ENCODE assay signal across 8 cellular contexts in the genomic region with DNA sequence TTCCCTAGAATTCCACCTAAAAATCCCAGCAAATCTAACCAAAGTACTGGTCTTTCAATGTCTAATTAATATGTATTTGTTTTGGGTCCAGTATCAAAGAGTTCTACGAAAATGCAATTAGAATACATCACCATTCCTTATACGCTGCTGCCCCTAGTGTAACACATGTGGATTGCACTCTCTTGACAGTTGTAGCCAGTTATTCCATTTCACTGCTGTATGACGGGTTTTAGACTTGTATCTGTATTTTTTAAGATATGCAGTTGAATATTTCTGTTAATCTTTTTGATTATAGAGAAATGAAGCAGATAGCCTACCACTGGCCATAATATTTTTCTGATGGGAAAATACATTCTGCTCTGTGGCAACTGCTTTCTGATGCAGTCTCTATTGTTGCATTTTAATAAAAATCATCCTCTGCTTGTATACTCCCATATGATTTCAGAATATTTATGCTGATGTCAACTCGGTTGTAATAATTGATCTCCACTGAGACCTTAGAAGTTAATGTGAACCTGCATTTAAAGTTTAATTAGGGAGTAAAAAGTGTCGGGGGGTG. TPM values are rescaled to one million over a fixed set of nuclear protein-coding genes. Genes with fewer than 3 reads are reported as not detected.
DNase-seq lines count a peak whose midpoint lies in the region; ATAC-seq and TF ChIP-seq lines count a peak whose summit lies in the region.

No MANE protein-coding gene starts in this region.

- H3K9ac ChIP-seq in subcutaneous abdominal adipose tissue (ENCODE audit: low read length in 5 of 5), result no peak overlapping the region

- peak; percentile 26 for DNase-seq in ACHN
- DNase-seq in ELR (ENCODE audit: low read depth), result peak; percentile 34
- DNase-seq in SK-MEL-5 (ENCODE audit: low read depth, low spot score), result peak; percentile 52
- DNase-seq in cardiac fibroblast (ENCODE audit: low read depth in 2 of 2), result peak; percentile 49
- DNase-seq in left colon, result peak in 1 of 2 donors; percentile 13

- H3K27me3 ChIP-seq in subcutaneous abdominal adipose tissue (ENCODE audit: control insufficient read depth in 5 of 5, insufficient read depth in 4 of 5, low read length in 5 of 5), result peaks cover 0 to 5% (median 0%) of the 10 kb centered on the region in 5 donors

- intact Hi-C loops in left colon (cut with DNase I, micrococcal nuclease), result loop anchor here in 1 of 2 donors (10.0 kb wide), 1 partner anchor 163 kb away; no protein-coding TSS in a partner anchor

- TF ChIP-seq CTCF in cardiac fibroblast (IDR thresholded peaks at IDR 0.05; ENCODE audit: low read depth, low read length), result peak; percentile 65

- ATAC-seq in HG03571 (IDR thresholded peaks at IDR 0.05; ENCODE audit: unreplicated experiment) (peak; percentile 64), left colon (peak; percentile 75), HG03135 (IDR thresholded peaks at IDR 0.05; ENCODE audit: unreplicated experiment) (no peak)

- in situ Hi-C loops in ACHN (cut with HindIII; ENCODE audit: low pct_ligation_motif_present, low pct_unique_long_range_greater_than_20kb, low sequenced_read_pairs), result no loop called here
- in situ Hi-C loops in SK-MEL-5 (cut with HindIII; ENCODE audit: low pct_unique_long_range_greater_than_20kb, low sequenced_read_pairs), result no loop called here

- no peak overlapping the region for H3K27ac ChIP-seq in subcutaneous abdominal adipose tissue (ENCODE audit: low read depth, low read length)

- H3K36me3 ChIP-seq in subcutaneous abdominal adipose tissue (ENCODE audit: control insufficient read depth in 5 of 5, insufficient read depth in 5 of 5, low read length in 5 of 5), result no peaks in the 10 kb centered on the region

- H3K9me3 ChIP-seq in subcutaneous abdominal adipose tissue (ENCODE audit: control insufficient read depth in 5 of 5, low read length in 5 of 5), result no peaks in the 10 kb centered on the region

- H3K4me1 ChIP-seq in subcutaneous abdominal adipose tissue (ENCODE audit: control insufficient read depth in 5 of 5, insufficient read depth in 5 of 5, low read length in 5 of 5), result peaks cover 0 to 7% (median 0%) of the 10 kb centered on the region in 5 donors

- H3K4me3 ChIP-seq in cardiac fibroblast (replicated peaks in 1 of 2; ENCODE audit: low read depth in 2 of 2, low read length in 2 of 2) (no peak overlapping the region), subcutaneous abdominal adipose tissue (ENCODE audit: low read depth in 1 of 5, low read length in 5 of 5) (peak overlapping the region in 3 of 5 donors; percentile 27 to 36 (median 29))

RNA-seq across cellular contexts. Expression of gene PAGE2B, which starts 17.1 kb away (rescaled TPM):
- not detected in 2 replicates for total RNA-seq in SK-MEL-5 (2014; rRNA removed; shearing (Covaris generic))
- 0.42 TPM in 1 of 2 replicates, not detected in the other for polyA plus RNA-seq in SK-MEL-5 (2015; cell fraction: cytosol; rRNA removed)
- polyA plus RNA-seq in SK-MEL-5 (2015; cell fraction: nucleus; rRNA removed), result not detected in 2 replicates
- total RNA-seq in left colon, result not detected

RNA-seq across cellular contexts. Expression of gene ALAS2, which starts 27.0 kb away (rescaled TPM):
- total RNA-seq in SK-MEL-5 (2014; rRNA removed; shearing (Covaris generic)), result not detected in 2 replicates
- not detected in 2 replicates for polyA plus RNA-seq in SK-MEL-5 (2015; cell fraction: cytosol; rRNA removed)
- not detected in 2 replicates for polyA plus RNA-seq in SK-MEL-5 (2015; cell fraction: nucleus; rRNA removed)
- total RNA-seq in left colon, result not detected

RNA-seq across cellular contexts. Expression of gene PAGE2, which starts 31.0 kb away (rescaled TPM):
- total RNA-seq in SK-MEL-5 (2014; rRNA removed; shearing (Covaris generic)), result not detected in 2 replicates
- polyA plus RNA-seq in SK-MEL-5 (2015; cell fraction: cytosol; rRNA removed), result 1.4 TPM in 1 of 2 replicates, not detected in the other
- polyA plus RNA-seq in SK-MEL-5 (2015; cell fraction: nucleus; rRNA removed), result not detected in 2 replicates
- total RNA-seq in left colon, result not detected

RNA-seq across cellular contexts. Expression of gene APEX2, which starts 57.6 kb away (rescaled TPM):
- 10.5 and 10.9 TPM in 2 replicates for total RNA-seq in SK-MEL-5 (2014; rRNA removed; shearing (Covaris generic))
- 31.5 and 34.2 TPM in 2 replicates for polyA plus RNA-seq in SK-MEL-5 (2015; cell fraction: cytosol; rRNA removed)
- 23.4 and 27.7 TPM in 2 replicates for polyA plus RNA-seq in SK-MEL-5 (2015; cell fraction: nucleus; rRNA removed)
- 10 to 100 TPM; 20.8 to 22.1 TPM for total RNA-seq in left colon

Comparison
In these comparisons a context has a peak if more than half of its experiments do, and no peak if none do; other contexts are left out.
1. H3K4me3 ChIP-seq: peak in subcutaneous abdominal adipose tissue (3 of 5); none in cardiac fibroblast (0 of 2).